18 cellular contexts compared by ENCODE assay signal in the genomic region with DNA sequence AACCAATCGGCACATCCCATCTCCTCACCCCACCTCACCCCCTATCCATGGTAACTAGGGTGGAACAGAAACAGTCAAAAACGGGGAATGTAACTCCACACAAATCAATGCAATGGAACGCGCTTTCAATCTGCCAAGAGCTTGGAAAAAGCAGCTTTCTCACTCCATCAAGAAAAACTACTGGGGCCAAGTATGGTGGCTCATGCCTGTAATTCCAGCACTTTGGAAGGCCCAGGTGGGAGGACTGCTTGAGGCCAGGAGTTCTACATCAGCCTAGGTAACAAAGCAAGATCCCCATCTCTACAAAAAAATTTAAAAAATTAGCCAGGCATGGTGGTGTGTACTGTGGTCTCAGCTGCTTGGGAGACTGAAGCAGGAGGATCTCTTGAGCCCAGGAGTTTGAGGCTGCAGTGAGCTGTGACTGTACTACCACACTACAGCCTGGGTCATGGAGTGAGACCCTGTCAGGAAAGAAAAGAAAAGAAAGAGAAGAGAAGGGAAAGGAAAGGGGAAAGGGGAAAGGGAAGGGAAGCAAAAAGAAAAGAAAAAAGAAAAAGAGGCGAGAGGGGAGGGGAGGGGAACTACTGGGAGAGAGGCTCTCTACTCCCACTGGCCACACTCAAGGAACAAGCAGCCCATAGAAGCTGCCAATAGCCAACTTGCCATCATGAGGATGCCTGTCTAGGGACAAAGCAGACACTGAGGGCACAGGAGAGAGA. TPM values are rescaled to one million over a fixed set of nuclear protein-coding genes. Genes with fewer than 3 reads are reported as not detected.
DNase-seq lines count a peak whose midpoint lies in the region; ATAC-seq and TF ChIP-seq lines count a peak whose summit lies in the region.
"Had no signal": no experiment of that assay in that cellular context is flagged by ENCODE, and none has a peak within 500 bp of the region (broad histone marks: within the 10 kb centered on the region; RNA-seq: fewer than 3 reads in every experiment).

No MANE protein-coding gene starts in this region.

- H3K36me3 ChIP-seq in liver (ENCODE audit: control insufficient read depth in 4 of 4, insufficient read depth in 3 of 4, low read depth in 1 of 4, low read length in 3 of 4) (peaks cover 0 to 5% (median 1%) of the 10 kb centered on the region in 4 donors), tibial artery (peaks cover 11 to 52% (median 37%) of the 10 kb centered on the region in 3 donors)

- no peaks in the 10 kb centered on the region for H3K9me3 Mint-ChIP-seq in natural killer cell treated with Interleukin-12 subunit alpha and Interleukin-12 subunit beta and Interleukin-15 and Interleukin-18, amount 100 ng/mL, for 72 hours
- H3K9me3 Mint-ChIP-seq in natural killer cell: no peaks in the 10 kb centered on the region
- H3K9me3 Mint-ChIP-seq in WTC11: peaks cover 3% of the 10 kb centered on the region; the same call in 1 of the 2 replicates

- H3K9ac ChIP-seq in liver (ENCODE audit: low read depth in 1 of 2, low read length in 2 of 2): no peak overlapping the region

- H3K27me3 ChIP-seq in liver (ENCODE audit: control insufficient read depth in 4 of 4, insufficient read depth in 4 of 4, low read length in 3 of 4) (no peaks in the 10 kb centered on the region), tibial artery (no peaks in the 10 kb centered on the region)
- H3K27me3 ChIP-seq: adrenal gland, BE2C, upper lobe of left lung had no signal

- H3K4me3 Mint-ChIP-seq in natural killer cell treated with Interleukin-12 subunit alpha and Interleukin-12 subunit beta and Interleukin-15 and Interleukin-18, amount 100 ng/mL, for 72 hours: no peak overlapping the region
- H3K4me3 Mint-ChIP-seq in natural killer cell: no peak overlapping the region
- H3K4me3 Mint-ChIP-seq in WTC11: no peak overlapping the region

- 95% methylated on average over 5 of the region's 5 CpGs for WGBS in liver

- intact Hi-C loops in natural killer cell (cut with micrococcal nuclease) (no loop called here), tibial artery (cut with DNase I; ENCODE audit: low total_unique reads) (no loop called here)

- TF ChIP-seq RAD21 in liver (IDR thresholded peaks at IDR 0.05): no peak

- H3K4me3 ChIP-seq in liver (ENCODE audit: low read depth in 1 of 3, low read length in 3 of 3) (no peak overlapping the region), tibial artery (no peak overlapping the region)
- H3K4me3 ChIP-seq: adrenal gland, upper lobe of left lung had no signal

- POLR2A ChIA-PET in WTC11 (lab: Charles Lee): no interaction called here

- no peaks in the 10 kb centered on the region for H3K27me3 Mint-ChIP-seq in natural killer cell treated with Interleukin-12 subunit alpha and Interleukin-12 subunit beta and Interleukin-15 and Interleukin-18, amount 100 ng/mL, for 72 hours
- H3K27me3 Mint-ChIP-seq in natural killer cell (ENCODE audit: low read depth in 2 of 2) (no peaks in the 10 kb centered on the region), WTC11 (ENCODE audit: low read depth) (no peaks in the 10 kb centered on the region)

- no peaks in the 10 kb centered on the region for H3K9me3 ChIP-seq in liver (ENCODE audit: control insufficient read depth in 4 of 4, low read length in 3 of 4)
- H3K9me3 ChIP-seq in tibial artery: no peaks in the 10 kb centered on the region
- H3K9me3 ChIP-seq: adrenal gland, BE2C, upper lobe of left lung had no signal

- H3K36me3 Mint-ChIP-seq in natural killer cell treated with Interleukin-12 subunit alpha and Interleukin-12 subunit beta and Interleukin-15 and Interleukin-18, amount 100 ng/mL, for 72 hours: peaks cover 14% of the 10 kb centered on the region
- H3K36me3 Mint-ChIP-seq in natural killer cell: no peaks in the 10 kb centered on the region
- H3K36me3 Mint-ChIP-seq in WTC11: peaks cover 17% of the 10 kb centered on the region

- peak overlapping the region; percentile 31 to 38 for H3K27ac Mint-ChIP-seq in natural killer cell treated with Interleukin-12 subunit alpha and Interleukin-12 subunit beta and Interleukin-15 and Interleukin-18, amount 100 ng/mL, for 72 hours
- no peak overlapping the region for H3K27ac Mint-ChIP-seq in natural killer cell
- H3K27ac Mint-ChIP-seq in WTC11: peak overlapping the region; percentile 79

- no peak for ATAC-seq in natural killer cell treated with Interleukin-12 subunit alpha and Interleukin-12 subunit beta and Interleukin-15 and Interleukin-18, amount 100 ng/mL, for 72 hours
- no peak for ATAC-seq in natural killer cell
- no peak for ATAC-seq in WTC11
- ATAC-seq: HCT116 had no signal

- TF ChIP-seq CTCF in natural killer cell (IDR thresholded peaks at IDR 0.05): no peak
- no peak for TF ChIP-seq CTCF in WTC11 (IDR thresholded peaks at IDR 0.05)
- TF ChIP-seq CTCF in liver (IDR thresholded peaks at IDR 0.05; ENCODE audit: low read depth, low read length, missing input control): no peak
- TF ChIP-seq CTCF in tibial artery (IDR thresholded peaks at IDR 0.05): no peak

- CTCF ChIA-PET in WTC11 (lab: Charles Lee): interaction anchor here (0.6 kb wide), 1 partner anchor 256 kb away, joined by 4 read pairs; no protein-coding TSS in a partner anchor

- H3K4me1 Mint-ChIP-seq in natural killer cell treated with Interleukin-12 subunit alpha and Interleukin-12 subunit beta and Interleukin-15 and Interleukin-18, amount 100 ng/mL, for 72 hours (ENCODE audit: low read depth in 2 of 2): peaks cover 37 to 45% of the 10 kb centered on the region in 2 donors
- H3K4me1 Mint-ChIP-seq in natural killer cell: peaks cover 35 to 51% of the 10 kb centered on the region in 2 donors
- H3K4me1 Mint-ChIP-seq in WTC11: peaks cover 31% of the 10 kb centered on the region

- no peak for DNase-seq in natural killer cell treated with Interleukin-12 subunit alpha and Interleukin-12 subunit beta and Interleukin-15 and Interleukin-18, amount 100 ng/mL, for 72 hours (ENCODE audit: low spot score)
- no peak for DNase-seq in natural killer cell
- no peak for DNase-seq in WTC11 (ENCODE audit: low spot score)
- DNase-seq in tibial artery: no peak
- no peak for DNase-seq in ureter (ENCODE audit: low spot score)
- no peak for DNase-seq in NCI-H2171 treated with DMSO at 0.1 percent for 48 hours (lab: John Stamatoyannopoulos, UW)
- no peak for DNase-seq in KBM-7
- DNase-seq: BE2C; cortex of kidney; DMS79 treated with DMSO at 0.1 percent for 48 hours; NCI-H2029; NCI-H82; nucleus accumbens; stimulated activated CD4-positive, alpha-beta T cell treated with anti-CD3 and anti-CD28 coated beads, Interleukin-12 subunit alpha, Interleukin-12 subunit beta, amount 100 ng/mL, for 4 hours; upper lobe of left lung had no signal

- in situ Hi-C loops in KBM-7 (cut with MboI; ENCODE audit: low pct_unique_long_range_greater_than_20kb, low sequenced_read_pairs): no loop called here

- H3K27ac ChIP-seq in liver (ENCODE audit: low read depth in 1 of 2, low read length in 2 of 2) (peak overlapping the region; percentile 36 to 74), tibial artery (peak overlapping the region; percentile 69 to 78)
- H3K27ac ChIP-seq: upper lobe of left lung had no signal

- H3K4me1 ChIP-seq in liver (ENCODE audit: control insufficient read depth in 4 of 4, insufficient read depth in 4 of 4, low read length in 3 of 4) (peaks cover 7 to 26% (median 16%) of the 10 kb centered on the region in 4 donors), tibial artery (peaks cover 0 to 62% (median 41%) of the 10 kb centered on the region in 4 donors)

TF ChIP-seq in WTC11, 78 proteins besides CTCF, POLR2A, EP300 and RAD21 (continues in another document):
- TF ChIP-seq JUN (CRISPR knock-in tag; IDR thresholded peaks at IDR 0.05): no peak
- TF ChIP-seq MXD4 (CRISPR knock-in tag; IDR thresholded peaks at IDR 0.05; ENCODE audit: borderline replicate concordance): no peak
- TF ChIP-seq, protein P1, sequence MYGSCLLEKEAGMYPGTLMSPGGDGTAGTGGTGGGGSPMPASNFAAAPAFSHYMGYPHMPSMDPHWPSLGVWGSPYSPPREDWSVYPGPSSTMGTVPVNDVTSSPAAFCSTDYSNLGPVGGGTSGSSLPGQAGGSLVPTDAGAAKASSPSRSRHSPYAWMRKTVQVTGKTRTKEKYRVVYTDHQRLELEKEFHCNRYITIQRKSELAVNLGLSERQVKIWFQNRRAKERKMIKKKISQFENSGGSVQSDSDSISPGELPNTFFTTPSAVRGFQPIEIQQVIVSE (CRISPR knock-in tag; IDR thresholded peaks at IDR 0.05; ENCODE audit: borderline replicate concordance): no peak
- TF ChIP-seq NR2C2 (CRISPR knock-in tag; IDR thresholded peaks at IDR 0.05): no peak
- TF ChIP-seq, protein P2, sequence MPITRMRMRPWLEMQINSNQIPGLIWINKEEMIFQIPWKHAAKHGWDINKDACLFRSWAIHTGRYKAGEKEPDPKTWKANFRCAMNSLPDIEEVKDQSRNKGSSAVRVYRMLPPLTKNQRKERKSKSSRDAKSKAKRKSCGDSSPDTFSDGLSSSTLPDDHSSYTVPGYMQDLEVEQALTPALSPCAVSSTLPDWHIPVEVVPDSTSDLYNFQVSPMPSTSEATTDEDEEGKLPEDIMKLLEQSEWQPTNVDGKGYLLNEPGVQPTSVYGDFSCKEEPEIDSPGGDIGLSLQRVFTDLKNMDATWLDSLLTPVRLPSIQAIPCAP (CRISPR knock-in tag; IDR thresholded peaks at IDR 0.05): no peak

TF ChIP-seq in liver, 16 proteins besides CTCF, POLR2A, EP300 and RAD21 (continues in another document):
- TF ChIP-seq GABPA (IDR thresholded peaks at IDR 0.05 in 1 of 2, conservative IDR thresholded peaks at IDR 0.05 in 1 of 2): no peak
- no peak for TF ChIP-seq EGR1 (IDR thresholded peaks at IDR 0.05; ENCODE audit: low read depth in 2 of 2)
- TF ChIP-seq SP1 (IDR thresholded peaks at IDR 0.05): no peak
- TF ChIP-seq YY1 (IDR thresholded peaks at IDR 0.05): no peak
- no peak for TF ChIP-seq TAF1 (conservative IDR thresholded peaks at IDR 0.05)
- TF ChIP-seq NR2F2 (IDR thresholded peaks at IDR 0.05): no peak
- no peak for TF ChIP-seq RXRA (IDR thresholded peaks at IDR 0.05)
- TF ChIP-seq FOXA2 (IDR thresholded peaks at IDR 0.05): no peak

RNA-seq across cellular contexts. Expression of a gene that starts 38.9 kb away (rescaled TPM):
- 10 to 100 TPM; 67.2 to 83.5 TPM for total RNA-seq in natural killer cell treated with Interleukin-12 subunit alpha and Interleukin-12 subunit beta and Interleukin-15 and Interleukin-18, amount 100 ng/mL, for 72 hours
- total RNA-seq in natural killer cell: 10 to 100 TPM; 67.0 to 85.7 (median 84.7) TPM
- 69.9 to 84.5 TPM (median 78.9 TPM) in 3 replicates for total RNA-seq in WTC11 (2021)
- total RNA-seq in liver: 10 to 100 TPM; 21.0 to 21.9 TPM
- polyA plus RNA-seq in liver: 10 to 100 TPM in 1 of 2 donors, 1 to 10 TPM in 1; 9.7 to 11.3 TPM
- 64.7 TPM for total RNA-seq in ureter

Comparison
In these comparisons a context has a peak if more than half of its experiments do, and no peak if none do; other contexts are left out.
1. H3K27ac Mint-ChIP-seq: peak in natural killer cell treated with Interleukin-12 subunit alpha and Interleukin-12 subunit beta and Interleukin-15 and Interleukin-18, amount 100 ng/mL, for 72 hours (2 of 2) and WTC11 (single experiment); none in natural killer cell (0 of 2).